ENCODE assay signal across 10 cellular contexts in the genomic region with DNA sequence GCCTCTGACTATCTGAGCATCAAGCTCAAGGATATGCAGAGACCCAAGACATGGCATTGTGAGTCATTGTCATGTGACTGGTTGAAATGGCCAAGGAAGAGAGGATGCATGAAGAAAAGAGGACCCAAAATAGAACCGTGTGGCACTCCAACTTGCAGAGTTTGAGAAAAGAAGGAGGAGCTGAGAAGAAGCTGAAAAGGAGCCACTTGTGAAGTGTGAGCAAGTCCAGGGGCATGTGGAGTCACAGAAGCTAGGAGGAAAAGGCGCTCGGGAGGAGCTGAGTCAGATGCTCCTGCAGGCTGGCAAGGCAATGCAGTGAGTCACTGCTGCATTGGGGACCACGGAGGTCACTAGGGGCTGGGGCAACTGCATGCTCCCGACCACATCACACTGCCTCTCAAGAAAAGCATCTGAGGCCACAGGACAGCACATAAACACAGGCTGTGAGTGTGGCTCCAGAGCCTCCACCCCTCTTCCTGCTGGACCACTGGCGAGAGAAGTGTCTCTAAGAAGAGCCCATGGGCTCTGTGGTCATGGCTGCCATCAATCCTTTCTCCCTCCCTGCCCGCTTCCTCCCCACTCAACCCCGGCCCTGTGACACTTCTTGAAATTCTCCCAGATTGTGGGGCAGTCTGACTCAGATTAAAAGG.
DNase-seq lines count a peak whose midpoint lies in the region; ATAC-seq and TF ChIP-seq lines count a peak whose summit lies in the region.
"Had no signal": no experiment of that assay in that cellular context is flagged by ENCODE, and none has a peak within 500 bp of the region (broad histone marks: within the 10 kb centered on the region; RNA-seq: fewer than 3 reads in every experiment).

No MANE protein-coding gene starts in this region.

- peak; percentile 99 for DNase-seq in A172 (ENCODE audit: low spot score)
- DNase-seq in adrenal gland: peak in 6 of 7 donors; percentile 41 to 76 (median 54)
- DNase-seq in lung (ENCODE audit: low spot score): no peak
- DNase-seq in activated effector memory CD4-positive, alpha-beta T cell treated with anti-CD3 and anti-CD28 coated beads, Interleukin-2, amount 50 U/mL, for 16 hours: no peak
- DNase-seq in NCI-H2171 treated with DMSO at 0.1 percent for 48 hours (lab: John Stamatoyannopoulos, UW): no peak
- no peak for DNase-seq in T-helper 17 cell
- DNase-seq: erythroblast, NCI-H1694 treated with DMSO at 0.1 percent for 48 hours had no signal

- H3K4me1 ChIP-seq in HEK293 (ENCODE audit: control insufficient read depth, insufficient read depth, low read length): 0 out of 2 replicates have a peak, but pooled peaks cover 2% of the 10 kb centered on the region
- no peaks in the 10 kb centered on the region for H3K4me1 ChIP-seq in adrenal gland (replicated peaks in 1 of 2)
- H3K4me1 ChIP-seq in lung (ENCODE audit: control insufficient read depth in 2 of 2, insufficient read depth in 2 of 2, low read length in 2 of 2): no peaks in the 10 kb centered on the region

- H3K9me3 ChIP-seq in HEK293 (ENCODE audit: control insufficient read depth, insufficient read depth, low read depth, low read length) (no peaks in the 10 kb centered on the region), adrenal gland (replicated peaks in 1 of 3) (no peaks in the 10 kb centered on the region), lung (ENCODE audit: control insufficient read depth in 2 of 2, insufficient read depth in 1 of 2, low read length in 1 of 2) (no peaks in the 10 kb centered on the region), T-helper 17 cell (ENCODE audit: control insufficient read depth, low read length, poor library complexity, severe bottlenecking) (no peaks in the 10 kb centered on the region)

- H3K27ac Mint-ChIP-seq in T-helper 17 cell: no peak overlapping the region

- H3K27me3 ChIP-seq in adrenal gland (no peaks in the 10 kb centered on the region), lung (ENCODE audit: control insufficient read depth, insufficient read depth) (no peaks in the 10 kb centered on the region)

- H3K27ac ChIP-seq in HEK293 (ENCODE audit: extremely low read depth, low read depth, low read length) (no peak overlapping the region), adrenal gland (peak overlapping the region in 1 of 5 donors; percentile 65), lung (ENCODE audit: low read depth in 1 of 2, low read length in 1 of 2) (peak overlapping the region in 1 of 2 donors; percentile 59)

- H3K4me3 ChIP-seq in HEK293 (ENCODE audit: low read depth, low read length) (no peak overlapping the region), adrenal gland (no peak overlapping the region), lung (no peak overlapping the region)

- H3K36me3 Mint-ChIP-seq in T-helper 17 cell (ENCODE audit: low read depth): peaks cover 2% of the 10 kb centered on the region

- TF ChIP-seq CTCF in HEK293 (tag by site-specific recombination; IDR thresholded peaks at IDR 0.05): no peak
- TF ChIP-seq CTCF in adrenal gland (IDR thresholded peaks at IDR 0.05): no peak
- no peak for TF ChIP-seq CTCF in lung (IDR thresholded peaks at IDR 0.05; ENCODE audit: control extremely low read depth, extremely low read depth)

- POLR2A ChIA-PET in HEK293 (lab: Yijun Ruan, JAX): no interaction called here

- ATAC-seq in lung (ENCODE audit: insufficient read depth, low FRiP score) (peak; percentile 48), HG03469 (IDR thresholded peaks at IDR 0.05; ENCODE audit: unreplicated experiment) (no peak), T-helper 17 cell (no peak)

- no peak for TF ChIP-seq POLR2A in adrenal gland (IDR thresholded peaks at IDR 0.05)

- CTCF ChIA-PET in HEK293 (lab: Yijun Ruan, JAX): interaction anchor here (0.6 to 1.4 kb wide), 2 partner anchors 21 to 54 kb away, joined by 3 read pairs; no protein-coding TSS in a partner anchor

- H3K36me3 ChIP-seq in HEK293 (ENCODE audit: control insufficient read depth in 2 of 2, insufficient read depth in 1 of 2, low read length in 2 of 2) (no peaks in the 10 kb centered on the region), adrenal gland (replicated peaks in 1 of 2) (no peaks in the 10 kb centered on the region), lung (ENCODE audit: control insufficient read depth in 2 of 2, insufficient read depth in 2 of 2, low read length in 2 of 2) (no peaks in the 10 kb centered on the region)

- H3K27me3 Mint-ChIP-seq in T-helper 17 cell: peaks cover 26% of the 10 kb centered on the region

- intact Hi-C loops in adrenal gland (cut with DNase I): no loop called here

- WGBS in adrenal gland, 4 donors: 27 to 40% (median 35%) methylated on average over 8 of the region's 8 CpGs
- 49 to 70% methylated on average over 8 of the region's 8 CpGs for WGBS in lung, 2 donors

- peaks cover 3% of the 10 kb centered on the region for H3K4me1 Mint-ChIP-seq in T-helper 17 cell

- no peak overlapping the region for H3K4me3 Mint-ChIP-seq in T-helper 17 cell

TF ChIP-seq in HEK293, 187 proteins besides CTCF, POLR2A, EP300 and RAD21 (continues in another document):
- TF ChIP-seq ZNF600 (tag by site-specific recombination; IDR thresholded peaks at IDR 0.05) (0 out of 2 replicates have a peak, but pooled peaks have one; percentile 24), ZNF394 (tag by site-specific recombination; IDR thresholded peaks at IDR 0.05; ENCODE audit: borderline replicate concordance) (peak; percentile 87), ZNF366 (tag by site-specific recombination; conservative IDR thresholded peaks at IDR 0.05) (peak; percentile 76), GLIS2 (tag by site-specific recombination; IDR thresholded peaks at IDR 0.05) (peak; percentile 70; the same call in 1 of the 2 replicates), ZNF133 (tag by site-specific recombination; IDR thresholded peaks at IDR 0.05) (no peak), YY2 (tag by site-specific recombination; IDR thresholded peaks at IDR 0.05) (0 out of 2 replicates have a peak, but pooled peaks have one; percentile 15), ZBTB1 (tag by site-specific recombination; IDR thresholded peaks at IDR 0.05) (no peak), OSR2 (tag by site-specific recombination; IDR thresholded peaks at IDR 0.05) (peak; percentile 53; the same call in 1 of the 2 replicates), ZBTB48 (tag by site-specific recombination; IDR thresholded peaks at IDR 0.05) (peak; percentile 69)
- TF ChIP-seq, protein P1, sequence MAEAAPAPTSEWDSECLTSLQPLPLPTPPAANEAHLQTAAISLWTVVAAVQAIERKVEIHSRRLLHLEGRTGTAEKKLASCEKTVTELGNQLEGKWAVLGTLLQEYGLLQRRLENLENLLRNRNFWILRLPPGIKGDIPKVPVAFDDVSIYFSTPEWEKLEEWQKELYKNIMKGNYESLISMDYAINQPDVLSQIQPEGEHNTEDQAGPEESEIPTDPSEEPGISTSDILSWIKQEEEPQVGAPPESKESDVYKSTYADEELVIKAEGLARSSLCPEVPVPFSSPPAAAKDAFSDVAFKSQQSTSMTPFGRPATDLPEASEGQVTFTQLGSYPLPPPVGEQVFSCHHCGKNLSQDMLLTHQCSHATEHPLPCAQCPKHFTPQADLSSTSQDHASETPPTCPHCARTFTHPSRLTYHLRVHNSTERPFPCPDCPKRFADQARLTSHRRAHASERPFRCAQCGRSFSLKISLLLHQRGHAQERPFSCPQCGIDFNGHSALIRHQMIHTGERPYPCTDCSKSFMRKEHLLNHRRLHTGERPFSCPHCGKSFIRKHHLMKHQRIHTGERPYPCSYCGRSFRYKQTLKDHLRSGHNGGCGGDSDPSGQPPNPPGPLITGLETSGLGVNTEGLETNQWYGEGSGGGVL (tag by site-specific recombination; IDR thresholded peaks at IDR 0.05): no peak
- TF ChIP-seq, protein P2, sequence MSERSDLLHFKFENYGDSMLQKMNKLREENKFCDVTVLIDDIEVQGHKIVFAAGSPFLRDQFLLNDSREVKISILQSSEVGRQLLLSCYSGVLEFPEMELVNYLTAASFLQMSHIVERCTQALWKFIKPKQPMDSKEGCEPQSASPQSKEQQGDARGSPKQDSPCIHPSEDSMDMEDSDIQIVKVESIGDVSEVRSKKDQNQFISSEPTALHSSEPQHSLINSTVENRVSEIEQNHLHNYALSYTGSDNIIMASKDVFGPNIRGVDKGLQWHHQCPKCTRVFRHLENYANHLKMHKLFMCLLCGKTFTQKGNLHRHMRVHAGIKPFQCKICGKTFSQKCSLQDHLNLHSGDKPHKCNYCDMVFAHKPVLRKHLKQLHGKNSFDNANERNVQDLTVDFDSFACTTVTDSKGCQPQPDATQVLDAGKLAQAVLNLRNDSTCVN (tag by site-specific recombination; optimal IDR thresholded peaks at IDR 0.05): no peak

Comparison
In these comparisons a context has a peak if more than half of its experiments do, and no peak if none do; other contexts are left out.
1. DNase-seq: peak in A172 (single experiment) and adrenal gland (6 of 7); none in lung (single experiment), activated effector memory CD4-positive, alpha-beta T cell treated with anti-CD3 and anti-CD28 coated beads, Interleukin-2, amount 50 U/mL, for 16 hours (single experiment), NCI-H2171 treated with DMSO at 0.1 percent for 48 hours (single experiment) and T-helper 17 cell (0 of 3).